ENCODE assay signal across 9 cellular contexts in genomic region chr21:24045775-24046215, GRCh38.
DNase-seq lines count a peak whose midpoint lies in the region; ATAC-seq, FAIRE-seq and TF ChIP-seq lines count a peak whose summit lies in the region.
"Had no signal": no experiment of that assay in that cellular context is flagged by ENCODE, and none has a peak within 500 bp of the region (broad histone marks: within the 10 kb centered on the region; RNA-seq: fewer than 3 reads in every experiment).

No MANE protein-coding gene starts in this region.

- intact Hi-C loops in testis (cut with DNase I; ENCODE audit: low total_unique reads): no loop called here

- no peaks in the 10 kb centered on the region for H3K36me3 Mint-ChIP-seq in astrocyte (ENCODE audit: low read depth, unreplicated experiment)

- H3K4me3 ChIP-seq in astrocyte (ENCODE audit: insufficient read depth, low read depth, low read length) (no peak overlapping the region), testis (no peak overlapping the region)
- H3K4me3 ChIP-seq: skin epidermis had no signal

- WGBS in testis, 2 donors: 2 to 13% methylated on average over 2 of the region's 2 CpGs

- H3K27me3 ChIP-seq in astrocyte (ENCODE audit: insufficient read depth, low read length): no peaks in the 10 kb centered on the region
- H3K27me3 ChIP-seq in testis: no peaks in the 10 kb centered on the region

- no peaks in the 10 kb centered on the region for H3K9me3 ChIP-seq in astrocyte (ENCODE audit: insufficient read depth, low read depth, low read length)
- no peaks in the 10 kb centered on the region for H3K9me3 ChIP-seq in testis

- ATAC-seq in HG03521 (IDR thresholded peaks at IDR 0.05; ENCODE audit: unreplicated experiment) (no peak), GM18505 (IDR thresholded peaks at IDR 0.05; ENCODE audit: unreplicated experiment) (no peak)

- H3K4me1 ChIP-seq in astrocyte (ENCODE audit: insufficient read depth, low read length): peaks cover 11% of the 10 kb centered on the region
- H3K4me1 ChIP-seq in testis: peaks cover 4% of the 10 kb centered on the region

- H3K27ac ChIP-seq in astrocyte (ENCODE audit: low read depth, low read length): peak overlapping the region; percentile 90
- no peak overlapping the region for H3K27ac ChIP-seq in testis
- H3K27ac ChIP-seq: skin epidermis had no signal

- peak overlapping the region; percentile 62 for H3K9ac ChIP-seq in astrocyte (ENCODE audit: low read length)

- TF ChIP-seq CTCF in astrocyte (IDR thresholded peaks at IDR 0.05; ENCODE audit: insufficient read depth, low read depth, low read length) (peak; percentile 51), testis (IDR thresholded peaks at IDR 0.05) (peak in 2 of 3 experiments; percentile 27 to 34)

- H3K4me3 Mint-ChIP-seq in astrocyte (ENCODE audit: unreplicated experiment): no peak overlapping the region

- no peaks in the 10 kb centered on the region for H4K20me1 ChIP-seq in astrocyte (ENCODE audit: insufficient read depth, low read length)

- no peaks in the 10 kb centered on the region for H3K9me3 Mint-ChIP-seq in astrocyte (ENCODE audit: unreplicated experiment)

- TF ChIP-seq POLR2A in testis (IDR thresholded peaks at IDR 0.05) (no peak), GM18505 (IDR thresholded peaks at IDR 0.05; ENCODE audit: borderline replicate concordance, extremely low read depth, insufficient read depth, insufficient read length) (no peak)

- H3K27ac Mint-ChIP-seq in astrocyte (ENCODE audit: unreplicated experiment): no peak overlapping the region

- no peak overlapping the region for H2AFZ ChIP-seq in astrocyte (ENCODE audit: low read depth, low read length)

- H3K36me3 ChIP-seq in astrocyte (ENCODE audit: insufficient read depth, low read length) (no peaks in the 10 kb centered on the region), testis (ENCODE audit: low read depth, missing control alignments) (no peaks in the 10 kb centered on the region)

- peak overlapping the region; percentile 70 for H3K4me2 ChIP-seq in astrocyte (ENCODE audit: low read length)

- no peak for FAIRE-seq in astrocyte (lab: Jason Lieb, UNC)

- peak; percentile 39 for DNase-seq in NCI-H748 (lab: John Stamatoyannopoulos, UW; ENCODE audit: unreplicated experiment)
- DNase-seq in NCI-H748 treated with DMSO at 0.1 percent for 48 hours (lab: John Stamatoyannopoulos, UW): no peak
- DNase-seq in NCI-H460 (ENCODE audit: extremely low read depth, low read depth): peak; percentile 12
- DNase-seq in astrocyte (ENCODE audit: low read depth): peak; percentile 93
- DNase-seq in islet precursor cell: peak; percentile 52
- DNase-seq in testis: peak; percentile 85

- H3K27me3 Mint-ChIP-seq in astrocyte (ENCODE audit: low read depth, unreplicated experiment): no peaks in the 10 kb centered on the region

- peaks cover 2% of the 10 kb centered on the region for H3K4me1 Mint-ChIP-seq in astrocyte (ENCODE audit: low read depth, unreplicated experiment)

- no peaks in the 10 kb centered on the region for H3K79me2 ChIP-seq in astrocyte (ENCODE audit: insufficient read depth, low read length)
